In the genomic region with DNA sequence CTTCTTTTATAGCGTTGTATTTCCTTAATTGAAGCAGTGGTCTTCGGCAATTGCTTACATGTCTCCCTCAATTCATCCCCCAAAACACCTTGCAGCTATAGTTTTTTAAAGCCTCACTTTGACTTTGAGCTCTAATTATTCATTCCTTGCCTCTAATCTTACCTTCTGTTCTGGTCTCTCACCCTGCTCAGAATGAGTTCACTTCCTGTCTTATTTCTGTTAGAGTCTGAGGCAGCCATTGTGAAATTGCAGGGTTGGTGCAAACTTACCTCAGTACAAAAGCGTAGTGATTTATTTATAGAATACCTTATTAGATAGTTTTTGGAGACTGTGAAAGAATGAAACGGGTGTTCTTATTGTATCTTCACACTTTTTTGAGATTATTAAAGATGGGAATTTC, we compare ENCODE assay signal across 26 cellular contexts. TPM values are rescaled to one million over a fixed set of nuclear protein-coding genes. Genes with fewer than 3 reads are reported as not detected.
A peak's percentile ranks its signal among the peaks of the same experiment; 100 is the strongest.
DNase-seq lines count a peak whose midpoint lies in the region; ATAC-seq and TF ChIP-seq lines count a peak whose summit lies in the region.
"Had no signal": no experiment of that assay in that cellular context is flagged by ENCODE, and none has a peak within 500 bp of the region (broad histone marks: within the 10 kb centered on the region; RNA-seq: fewer than 3 reads in every experiment).

No MANE protein-coding gene starts in this region.

- DNase-seq in CD4-positive, CD25-positive, alpha-beta regulatory T cell = peak in 1 of 3 donors; percentile 16
- DNase-seq in GM13976 (ENCODE audit: low spot score) = peak; percentile 46
- DNase-seq in NCI-H69 (lab: John Stamatoyannopoulos, UW) = peak; percentile 10
- peak; percentile 57 for DNase-seq in choroid plexus epithelial cell (ENCODE audit: low read depth)
- no peak for DNase-seq in islet precursor cell
- DNase-seq in mesothelial cell of epicardium (ENCODE audit: low spot score in 2 of 2, unreplicated experiment in 2 of 2) = no peak
- no peak for DNase-seq in activated CD4-positive, alpha-beta T cell treated with anti-CD3 and anti-CD28 coated beads for 48 hours
- DNase-seq: activated B cell treated with CpG ODN at 0.5 μM for 24 hours; activated T-cell treated with anti-CD3 and anti-CD28 coated beads, Interleukin-2, amount 50 U/mL, for 72 hours; DMS 273 treated with DMSO at 0.1 percent for 48 hours; endodermal cell; GDM1; glutamatergic neuron; Kasumi-1; left lung; NCI-H2107; NCI-H524 treated with DMSO at 0.1 percent for 48 hours; Peyer's patch; psoas muscle; transverse colon had no signal

- in situ Hi-C loops in GM13976 (cut with MboI; ENCODE audit: low sequenced_read_pairs, unreplicated experiment) = no loop called here

- H3K4me3 Mint-ChIP-seq in CD4-positive, CD25-positive, alpha-beta regulatory T cell = peak overlapping the region in 1 of 4 donors; percentile 16
- H3K4me3 Mint-ChIP-seq in mesothelial cell of epicardium = no peak overlapping the region
- H3K4me3 Mint-ChIP-seq: activated B cell treated with CpG ODN at 0.5 μM for 24 hours; activated naive CD4-positive, alpha-beta T cell treated with anti-CD3 and anti-CD28 coated beads, Interleukin-2, amount 50 U/mL, for 24 hours; activated T-cell treated with anti-CD3 and anti-CD28 coated beads, Interleukin-2, amount 50 U/mL, for 72 hours; endodermal cell; neural crest cell; stimulated activated naive CD8-positive, alpha-beta T cell treated with anti-CD3 and anti-CD28 coated beads, Interleukin-15, Interleukin-2, amounts not matched to agents 100 ng/mL and 50 ng/mL, for 24 hours had no signal

- peaks cover 9% of the 10 kb centered on the region for H3K36me3 ChIP-seq in CD4-positive, CD25-positive, alpha-beta regulatory T cell (ENCODE audit: control insufficient read depth, insufficient read depth, low read length)
- H3K36me3 ChIP-seq: transverse colon had no signal

- no peaks in the 10 kb centered on the region for H3K9me3 ChIP-seq in CD4-positive, CD25-positive, alpha-beta regulatory T cell (ENCODE audit: control insufficient read depth in 2 of 2, low read length in 2 of 2)
- H3K9me3 ChIP-seq: left lung, Peyer's patch, psoas muscle, SJSA1, transverse colon had no signal

- H3K36me3 Mint-ChIP-seq in CD4-positive, CD25-positive, alpha-beta regulatory T cell = peaks cover 12% of the 10 kb centered on the region
- peaks cover 15% of the 10 kb centered on the region for H3K36me3 Mint-ChIP-seq in mesothelial cell of epicardium

- no peaks in the 10 kb centered on the region for H3K27me3 Mint-ChIP-seq in CD4-positive, CD25-positive, alpha-beta regulatory T cell
- H3K27me3 Mint-ChIP-seq in mesothelial cell of epicardium (ENCODE audit: low read depth) = no peaks in the 10 kb centered on the region
- H3K27me3 Mint-ChIP-seq: activated B cell treated with CpG ODN at 0.5 μM for 24 hours; activated naive CD4-positive, alpha-beta T cell treated with anti-CD3 and anti-CD28 coated beads, Interleukin-2, amount 50 U/mL, for 24 hours; stimulated activated naive CD8-positive, alpha-beta T cell treated with anti-CD3 and anti-CD28 coated beads, Interleukin-15, Interleukin-2, amounts not matched to agents 100 ng/mL and 50 ng/mL, for 24 hours had no signal

- peaks cover 4 to 15% (median 9%) of the 10 kb centered on the region in 4 donors for H3K4me1 Mint-ChIP-seq in CD4-positive, CD25-positive, alpha-beta regulatory T cell
- peaks cover 38% of the 10 kb centered on the region for H3K4me1 Mint-ChIP-seq in mesothelial cell of epicardium
- H3K4me1 Mint-ChIP-seq: activated B cell treated with CpG ODN at 0.5 μM for 24 hours had no signal

- H3K9me3 Mint-ChIP-seq in CD4-positive, CD25-positive, alpha-beta regulatory T cell = no peaks in the 10 kb centered on the region
- H3K9me3 Mint-ChIP-seq in mesothelial cell of epicardium = no peaks in the 10 kb centered on the region
- H3K9me3 Mint-ChIP-seq: activated B cell treated with CpG ODN at 0.5 μM for 24 hours; activated naive CD4-positive, alpha-beta T cell treated with anti-CD3 and anti-CD28 coated beads, Interleukin-2, amount 50 U/mL, for 24 hours; activated T-cell treated with anti-CD3 and anti-CD28 coated beads, Interleukin-2, amount 50 U/mL, for 72 hours; endodermal cell; neural crest cell; stimulated activated naive CD8-positive, alpha-beta T cell treated with anti-CD3 and anti-CD28 coated beads, Interleukin-15, Interleukin-2, amounts not matched to agents 100 ng/mL and 50 ng/mL, for 24 hours had no signal

- no peak for TF ChIP-seq CTCF in GM13976 (IDR thresholded peaks at IDR 0.05; ENCODE audit: borderline replicate concordance, control extremely low read depth, extremely low read depth, insufficient read depth, missing control alignments)
- TF ChIP-seq CTCF in choroid plexus epithelial cell (conservative IDR thresholded peaks at IDR 0.05; ENCODE audit: low read depth, low read length) = no peak
- no peak for TF ChIP-seq CTCF in mesothelial cell of epicardium (IDR thresholded peaks at IDR 0.05; ENCODE audit: unreplicated experiment)

- H3K27me3 ChIP-seq in CD4-positive, CD25-positive, alpha-beta regulatory T cell (ENCODE audit: control insufficient read depth, insufficient read depth, low read length) = no peaks in the 10 kb centered on the region
- H3K27me3 ChIP-seq: left lung, Peyer's patch, SJSA1, transverse colon had no signal

- peaks cover 3% of the 10 kb centered on the region for H3K4me1 ChIP-seq in CD4-positive, CD25-positive, alpha-beta regulatory T cell (ENCODE audit: control insufficient read depth, insufficient read depth, low read length, poor library complexity, severe bottlenecking)
- H3K4me1 ChIP-seq: left lung, Peyer's patch, psoas muscle, transverse colon had no signal

- ATAC-seq in CD4-positive, CD25-positive, alpha-beta regulatory T cell (ENCODE audit: low read depth in 2 of 2) = no peak
- no peak for ATAC-seq in GM21528 (IDR thresholded peaks at IDR 0.05; ENCODE audit: low FRiP score, unreplicated experiment)
- ATAC-seq: left lung, psoas muscle had no signal

- H3K27ac Mint-ChIP-seq in CD4-positive, CD25-positive, alpha-beta regulatory T cell = peak overlapping the region in 1 of 3 donors; percentile 49
- no peak overlapping the region for H3K27ac Mint-ChIP-seq in mesothelial cell of epicardium
- H3K27ac Mint-ChIP-seq: activated B cell treated with CpG ODN at 0.5 μM for 24 hours; activated naive CD4-positive, alpha-beta T cell treated with anti-CD3 and anti-CD28 coated beads, Interleukin-2, amount 50 U/mL, for 24 hours; activated T-cell treated with anti-CD3 and anti-CD28 coated beads, Interleukin-2, amount 50 U/mL, for 72 hours; endodermal cell; stimulated activated naive CD8-positive, alpha-beta T cell treated with anti-CD3 and anti-CD28 coated beads, Interleukin-15, Interleukin-2, amounts not matched to agents 100 ng/mL and 50 ng/mL, for 24 hours had no signal

- H3K27ac ChIP-seq in CD4-positive, CD25-positive, alpha-beta regulatory T cell (ENCODE audit: insufficient read depth, low read length, poor library complexity, severe bottlenecking) = no peak overlapping the region
- H3K27ac ChIP-seq: left lung, Peyer's patch, psoas muscle, SJSA1, skin epidermis, transverse colon had no signal

- peak overlapping the region; percentile 20 for H3K4me3 ChIP-seq in CD4-positive, CD25-positive, alpha-beta regulatory T cell (ENCODE audit: low read depth, low read length)
- no peak overlapping the region for H3K4me3 ChIP-seq in choroid plexus epithelial cell (ENCODE audit: low read depth, low read length)
- H3K4me3 ChIP-seq: left lung, Peyer's patch, psoas muscle, SJSA1, skin epidermis, transverse colon had no signal

RNA-seq across cellular contexts. Expression of a gene that starts 35.0 kb away (rescaled TPM):
- 12.9 TPM for total RNA-seq in CD4-positive, CD25-positive, alpha-beta regulatory T cell
- polyA plus RNA-seq in CD4-positive, CD25-positive, alpha-beta regulatory T cell = 1 to 10 TPM; 4.6 to 7.5 (median 5.8) TPM
- total RNA-seq in mesothelial cell of epicardium = 56.3 to 63.0 TPM (median 61.4 TPM) in 3 replicates

Comparison
In these comparisons a context has a peak if more than half of its experiments do, and no peak if none do; other contexts are left out.
1. DNase-seq: peak in GM13976 (single experiment), NCI-H69 (single experiment) and choroid plexus epithelial cell (single experiment); none in islet precursor cell (single experiment), mesothelial cell of epicardium (0 of 2) and activated CD4-positive, alpha-beta T cell treated with anti-CD3 and anti-CD28 coated beads for 48 hours (single experiment).